15 cellular contexts compared by ENCODE assay signal in the genomic region with DNA sequence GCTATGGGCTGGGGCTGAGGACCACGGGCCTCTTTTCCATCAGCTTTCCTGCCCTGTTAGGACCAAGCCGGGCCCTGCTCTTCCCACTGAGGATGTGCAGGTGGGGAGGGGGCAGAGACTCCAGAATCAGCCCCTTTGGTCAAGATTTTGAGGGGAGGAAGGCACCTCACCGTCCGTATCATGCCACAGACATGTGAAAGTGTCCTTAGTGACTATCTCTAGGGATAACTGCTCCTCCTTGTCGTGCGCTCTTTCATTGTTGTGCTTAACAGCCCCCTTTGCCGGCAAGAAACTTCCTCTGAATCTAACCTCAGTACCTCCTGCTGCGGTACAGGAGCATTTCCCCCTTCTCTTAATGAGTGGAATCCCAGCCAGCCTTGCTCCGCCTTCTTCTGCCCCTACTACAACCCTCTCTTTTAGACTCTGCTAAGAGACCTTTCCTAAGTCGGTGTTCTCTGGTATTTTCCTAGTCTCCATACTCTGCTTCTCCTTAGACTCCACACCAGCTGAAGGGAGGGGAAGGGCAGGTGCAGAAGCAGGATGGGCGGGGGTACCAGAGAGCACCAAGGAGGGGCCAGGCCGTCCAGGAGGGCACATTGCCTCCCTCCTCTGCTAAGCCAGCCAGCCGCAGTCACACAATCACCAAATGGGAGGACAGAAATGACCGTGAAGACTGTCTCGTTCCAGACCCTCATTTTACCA. TPM values are rescaled to one million over a fixed set of nuclear protein-coding genes. Genes with fewer than 3 reads are reported as not detected.
DNase-seq lines count a peak whose midpoint lies in the region; ATAC-seq and TF ChIP-seq lines count a peak whose summit lies in the region.
"Had no signal": no experiment of that assay in that cellular context is flagged by ENCODE, and none has a peak within 500 bp of the region (broad histone marks: within the 10 kb centered on the region; RNA-seq: fewer than 3 reads in every experiment).

No MANE protein-coding gene starts in this region.

- H3K27ac ChIP-seq in neuronal stem cell (replicated peaks; ENCODE audit: low read length): no peak overlapping the region
- H3K27ac ChIP-seq: 22Rv1, PC-9, upper lobe of left lung had no signal

- H3K9me3 Mint-ChIP-seq in endothelial cell (ENCODE audit: unreplicated experiment): no peaks in the 10 kb centered on the region
- H3K9me3 Mint-ChIP-seq: dendritic cell treated with granulocyte-macrophage colony-stimulating factor and Interleukin-4, amounts not matched to agents 40 ng/mL and 50 ng/mL, for 4 days had no signal

- peak overlapping the region; percentile 73 for H2AK5ac ChIP-seq in neuronal stem cell (ENCODE audit: low read depth, low read length)

- H4K91ac ChIP-seq in neuronal stem cell (ENCODE audit: low read depth, low read length, poor library complexity): no peak overlapping the region

- H3K4ac ChIP-seq in neuronal stem cell (ENCODE audit: low read length): peak overlapping the region; percentile 7

- H3K9me3 ChIP-seq in NT2/D1 (ENCODE audit: insufficient read depth, low read length): no peaks in the 10 kb centered on the region
- no peaks in the 10 kb centered on the region for H3K9me3 ChIP-seq in neuronal stem cell (replicated peaks in 1 of 2; ENCODE audit: control insufficient read depth in 2 of 2, insufficient read depth in 1 of 2, low read depth in 1 of 2, low read length in 2 of 2)
- H3K9me3 ChIP-seq: upper lobe of left lung had no signal

- H3K9ac ChIP-seq in NT2/D1 (ENCODE audit: insufficient read length, low read depth) (peak overlapping the region; percentile 67), neuronal stem cell (ENCODE audit: low read depth, low read length, poor library complexity) (peak overlapping the region; percentile 60)

- peak overlapping the region; percentile 87 for H3K4me2 ChIP-seq in neuronal stem cell (ENCODE audit: insufficient read depth, low read length, poor library complexity, severe bottlenecking)
- H3K4me2 ChIP-seq: PC-9 had no signal

- WGBS in neuronal stem cell (ENCODE audit: extremely low coverage in 2 of 2, insufficient read length in 2 of 2, insufficient replicate concordance in 1 of 2), 2 donors: no CpG with 5 or more reads among the region's 15 CpGs

- H3K79me1 ChIP-seq in neuronal stem cell (ENCODE audit: low read depth, low read length): peaks cover 13% of the 10 kb centered on the region

- H2BK15ac ChIP-seq in neuronal stem cell (ENCODE audit: low read length): peak overlapping the region; percentile 40

- peak overlapping the region; percentile 96 for H2AFZ ChIP-seq in neuronal stem cell (ENCODE audit: low read length)
- H2AFZ ChIP-seq: PC-9 had no signal

- H3K27ac Mint-ChIP-seq in endothelial cell (ENCODE audit: unreplicated experiment): no peak overlapping the region
- H3K27ac Mint-ChIP-seq: dendritic cell treated with granulocyte-macrophage colony-stimulating factor and Interleukin-4, amounts not matched to agents 40 ng/mL and 50 ng/mL, for 4 days had no signal

- peaks cover 19% of the 10 kb centered on the region for H3K4me1 ChIP-seq in NT2/D1 (ENCODE audit: insufficient read depth, insufficient read length)
- H3K4me1 ChIP-seq in neuronal stem cell (ENCODE audit: control insufficient read depth in 2 of 2, insufficient read depth in 1 of 2, low read depth in 1 of 2, low read length in 2 of 2): peaks cover 31 to 44% of the 10 kb centered on the region in 2 donors

- no peak for ATAC-seq in HG03095 (IDR thresholded peaks at IDR 0.05; ENCODE audit: unreplicated experiment)
- no peak for ATAC-seq in HG02884 (IDR thresholded peaks at IDR 0.05; ENCODE audit: unreplicated experiment)

- no peak overlapping the region for H2BK12ac ChIP-seq in neuronal stem cell (ENCODE audit: low read length)

- no peak overlapping the region for H4K8ac ChIP-seq in neuronal stem cell (ENCODE audit: low read depth, low read length)

- H3K4me1 Mint-ChIP-seq in endothelial cell (ENCODE audit: unreplicated experiment): peaks cover 33% of the 10 kb centered on the region

- H3K36me3 ChIP-seq in NT2/D1 (ENCODE audit: insufficient read depth, insufficient read length, low read length) (no peaks in the 10 kb centered on the region), neuronal stem cell (replicated peaks in 1 of 2; ENCODE audit: control insufficient read depth in 2 of 2, insufficient read depth in 2 of 2, low read length in 2 of 2) (no peaks in the 10 kb centered on the region)
- H3K36me3 ChIP-seq: upper lobe of left lung had no signal

- peaks cover 67% of the 10 kb centered on the region for H3K27me3 ChIP-seq in NT2/D1 (ENCODE audit: insufficient read depth, insufficient read length)
- H3K27me3 ChIP-seq in neuronal stem cell (ENCODE audit: control insufficient read depth in 3 of 3, insufficient read depth in 3 of 3, low read depth in 1 of 3, low read length in 3 of 3): no peaks in the 10 kb centered on the region

- no peak overlapping the region for H2BK120ac ChIP-seq in neuronal stem cell (ENCODE audit: low read depth, low read length)

- peak overlapping the region; percentile 56 for H3K23ac ChIP-seq in neuronal stem cell (ENCODE audit: low read depth, low read length, poor library complexity)

- no peak for TF ChIP-seq CTCF in endothelial cell (IDR thresholded peaks at IDR 0.05; ENCODE audit: unreplicated experiment)

- peaks cover 16% of the 10 kb centered on the region for H3K27me3 Mint-ChIP-seq in endothelial cell (ENCODE audit: unreplicated experiment)

- H3K18ac ChIP-seq in neuronal stem cell (ENCODE audit: low read length): peak overlapping the region; percentile 98

- H3K14ac ChIP-seq in neuronal stem cell (ENCODE audit: low read length): no peak overlapping the region

- DNase-seq in DMS79 treated with DMSO at 0.1 percent for 48 hours (lab: John Stamatoyannopoulos, UW) (peak; percentile 61), DMS79 (lab: John Stamatoyannopoulos, UW) (no peak), NT2/D1 (ENCODE audit: low read depth, low spot score) (peak; percentile 39), iPS DF 4.7 (ENCODE audit: extremely low read depth, low spot score) (peak; percentile 30), neuronal stem cell (ENCODE audit: low spot score) (no peak), endothelial cell (ENCODE audit: low spot score) (no peak)
- DNase-seq: MV-4-11, NCI-H446, PC-9 had no signal

- H3K4me3 Mint-ChIP-seq in endothelial cell (ENCODE audit: unreplicated experiment): no peak overlapping the region
- H3K4me3 Mint-ChIP-seq: dendritic cell treated with granulocyte-macrophage colony-stimulating factor and Interleukin-4, amounts not matched to agents 40 ng/mL and 50 ng/mL, for 4 days had no signal

- H3K4me3 ChIP-seq in NT2/D1 (ENCODE audit: insufficient read length, low read depth) (peak overlapping the region; percentile 45), neuronal stem cell (ENCODE audit: low read length in 2 of 2) (peak overlapping the region; percentile 70 to 88)
- H3K4me3 ChIP-seq: PC-9 had no signal

- no peaks in the 10 kb centered on the region for H3K36me3 Mint-ChIP-seq in endothelial cell (ENCODE audit: low read depth, unreplicated experiment)

- no peak overlapping the region for H2BK5ac ChIP-seq in neuronal stem cell (ENCODE audit: low read length)

RNA-seq across cellular contexts. Expression of a gene that starts 1.4 kb away (rescaled TPM):
- polyA plus RNA-seq in neuronal stem cell (2013, experiment 1 of 2): 27.4 TPM
- polyA plus RNA-seq in neuronal stem cell (2013, experiment 2 of 2): 27.2 TPM
- 18.2 TPM for total RNA-seq in endothelial cell (ENCODE audit: unreplicated experiment)
- total RNA-seq: fibroblast of villous mesenchyme, PC-9 had no signal

Comparison
In these comparisons a context has a peak if more than half of its experiments do, and no peak if none do; other contexts are left out.
1. DNase-seq: peak in DMS79 treated with DMSO at 0.1 percent for 48 hours (single experiment), NT2/D1 (single experiment) and iPS DF 4.7 (single experiment); none in DMS79 (single experiment), neuronal stem cell (single experiment) and endothelial cell (single experiment).